1 cellular context compared by ENCODE assay signal in genomic region chr20:37505263-37506165, GRCh38.
A peak's percentile ranks its signal among the peaks of the same experiment; 100 is the strongest.
TF ChIP-seq lines count a peak whose summit lies in the region.

No MANE protein-coding gene starts in this region.

TF ChIP-seq in HepG2, 621 proteins besides CTCF, POLR2A, EP300 and RAD21 (continued from another document):
- TF ChIP-seq, protein P1, sequence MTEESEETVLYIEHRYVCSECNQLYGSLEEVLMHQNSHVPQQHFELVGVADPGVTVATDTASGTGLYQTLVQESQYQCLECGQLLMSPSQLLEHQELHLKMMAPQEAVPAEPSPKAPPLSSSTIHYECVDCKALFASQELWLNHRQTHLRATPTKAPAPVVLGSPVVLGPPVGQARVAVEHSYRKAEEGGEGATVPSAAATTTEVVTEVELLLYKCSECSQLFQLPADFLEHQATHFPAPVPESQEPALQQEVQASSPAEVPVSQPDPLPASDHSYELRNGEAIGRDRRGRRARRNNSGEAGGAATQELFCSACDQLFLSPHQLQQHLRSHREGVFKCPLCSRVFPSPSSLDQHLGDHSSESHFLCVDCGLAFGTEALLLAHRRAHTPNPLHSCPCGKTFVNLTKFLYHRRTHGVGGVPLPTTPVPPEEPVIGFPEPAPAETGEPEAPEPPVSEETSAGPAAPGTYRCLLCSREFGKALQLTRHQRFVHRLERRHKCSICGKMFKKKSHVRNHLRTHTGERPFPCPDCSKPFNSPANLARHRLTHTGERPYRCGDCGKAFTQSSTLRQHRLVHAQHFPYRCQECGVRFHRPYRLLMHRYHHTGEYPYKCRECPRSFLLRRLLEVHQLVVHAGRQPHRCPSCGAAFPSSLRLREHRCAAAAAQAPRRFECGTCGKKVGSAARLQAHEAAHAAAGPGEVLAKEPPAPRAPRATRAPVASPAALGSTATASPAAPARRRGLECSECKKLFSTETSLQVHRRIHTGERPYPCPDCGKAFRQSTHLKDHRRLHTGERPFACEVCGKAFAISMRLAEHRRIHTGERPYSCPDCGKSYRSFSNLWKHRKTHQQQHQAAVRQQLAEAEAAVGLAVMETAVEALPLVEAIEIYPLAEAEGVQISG (CRISPR knock-in tag; IDR thresholded peaks at IDR 0.05): 0 out of 2 replicates have a peak, but pooled peaks have one; percentile 11
- TF ChIP-seq HNRNPK (IDR thresholded peaks at IDR 0.05; ENCODE audit: low read depth, low read length, poor library complexity, severe bottlenecking) (no peak), NR2F2 (IDR thresholded peaks at IDR 0.05; ENCODE audit: borderline replicate concordance, low read depth) (peak; percentile 68; the same call in 1 of the 2 replicates)
